26 cellular contexts compared by ENCODE assay signal in genomic region chr6:90989763-90990162, GRCh38.
"Had no signal": no experiment of that assay in that cellular context is flagged by ENCODE, and none has a peak within 500 bp of the region (broad histone marks: within the 10 kb centered on the region; RNA-seq: fewer than 3 reads in every experiment).

No MANE protein-coding gene starts in this region.

- H3K27ac ChIP-seq: adrenal gland, breast epithelium, colonic mucosa, WERI-Rb-1 had no signal

- H3K36me3 ChIP-seq: adrenal gland, breast epithelium, colonic mucosa, WERI-Rb-1 had no signal

- H3K4me3 ChIP-seq: adrenal gland, breast epithelium, colonic mucosa had no signal

- DNase-seq: activated CD4-positive, alpha-beta memory T cell treated with anti-CD3 and anti-CD28 coated beads, Interleukin-2, amount 10 ng/mL, durations not matched to agents 7 days and 5 days; activated CD4-positive, alpha-beta T cell treated with anti-CD3 and anti-CD28 coated beads for 36 hours; activated CD4-positive, alpha-beta T cell treated with anti-CD3 and anti-CD28 coated beads, Interleukin-2, amount 50 U/mL, for 1 hour; activated gamma-delta T cell treated with Interleukin-2 at 50 U/mL for 16 hours; activated naive CD4-positive, alpha-beta T cell treated with anti-CD3 and anti-CD28 coated beads, Interleukin-2, amount 50 U/mL, for 16 hours; activated naive CD8-positive, alpha-beta T cell treated with anti-CD3 and anti-CD28 coated beads, Interleukin-2, amount 10 ng/mL, durations not matched to agents 7 days and 5 days; activated T-cell treated with anti-CD3 and anti-CD28 coated beads for 4 hours; activated T-cell treated with anti-CD3 and anti-CD28 coated beads, Interleukin-2, amount 50 U/mL, for 48 hours; adrenal gland; aorta; caudate nucleus; colonic mucosa; dermis blood vessel endothelial cell; KG1; NCI-H1105 treated with DMSO at 0.1 percent for 48 hours; NCI-H146; NCI-H1930; NCI-H446 treated with DMSO at 0.1 percent for 48 hours; NCI-H524 treated with DMSO at 0.1 percent for 48 hours; NCI-H774; SIG-M5; T-cell; T-helper 2 cell; T1000; WERI-Rb-1 had no signal

- H3K27me3 ChIP-seq: adrenal gland, breast epithelium, colonic mucosa had no signal

- H3K9me3 ChIP-seq: adrenal gland, breast epithelium, colonic mucosa had no signal

- ATAC-seq: activated CD4-positive, alpha-beta T cell treated with anti-CD3 and anti-CD28 coated beads for 36 hours; T-cell had no signal

- H3K4me1 ChIP-seq: adrenal gland, breast epithelium, colonic mucosa had no signal
